ENCODE assay signal across 7 cellular contexts in the genomic region with DNA sequence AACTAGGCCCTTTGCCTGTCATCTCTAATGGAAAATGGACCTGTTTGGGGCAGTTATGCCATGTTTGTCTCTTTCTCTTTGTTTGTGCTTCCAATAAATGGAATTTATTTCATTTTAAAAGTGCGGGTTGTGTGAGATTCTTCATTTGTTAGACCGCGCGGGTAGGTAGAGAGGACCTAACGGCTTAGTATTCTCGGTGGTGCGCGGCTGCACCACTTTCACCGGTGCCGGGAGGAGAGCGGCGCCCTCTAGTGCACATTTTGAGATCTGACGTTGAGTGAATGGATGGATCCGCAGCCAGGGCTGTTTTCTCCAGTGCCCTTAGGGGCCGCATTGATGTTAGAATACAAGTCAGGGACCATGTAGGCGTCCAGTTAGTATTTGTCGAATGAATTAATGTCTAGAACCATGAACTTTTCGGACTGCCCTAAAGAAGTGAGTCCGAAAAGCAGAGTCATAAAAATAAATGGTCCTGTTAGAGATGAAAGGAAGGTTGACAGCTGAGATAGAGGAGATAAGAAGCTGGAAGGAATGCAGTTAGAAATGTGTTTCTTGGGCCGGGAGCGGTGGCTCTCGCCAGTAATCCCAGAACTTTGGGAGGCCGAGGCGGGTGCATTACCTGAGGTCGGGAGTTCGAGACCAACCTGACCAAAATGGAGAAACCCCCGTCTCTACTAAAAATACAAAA. TPM values are rescaled to one million over a fixed set of nuclear protein-coding genes. Genes with fewer than 3 reads are reported as not detected.
DNase-seq lines count a peak whose midpoint lies in the region; ATAC-seq and TF ChIP-seq lines count a peak whose summit lies in the region.

No MANE protein-coding gene starts in this region.

- peaks cover 0 to 5% of the 10 kb centered on the region in 2 donors for H3K9me3 Mint-ChIP-seq in activated naive CD4-positive, alpha-beta T cell treated with anti-CD3 and anti-CD28 coated beads, Interleukin-2, amount 50 U/mL, for 72 hours

- no peaks in the 10 kb centered on the region for H4K20me1 ChIP-seq in SU-DHL-6 (ENCODE audit: low read depth, low read length)

- H3K27ac Mint-ChIP-seq in activated naive CD4-positive, alpha-beta T cell treated with anti-CD3 and anti-CD28 coated beads, Interleukin-2, amount 50 U/mL, for 72 hours: peak overlapping the region in 1 of 2 donors; percentile 14

- in situ Hi-C loops in GM13977 (cut with MboI; ENCODE audit: low pct_unique_long_range_greater_than_20kb, low sequenced_read_pairs, unreplicated experiment): no loop called here

- TF ChIP-seq CTCF in GM13977 (IDR thresholded peaks at IDR 0.05; ENCODE audit: extremely low read depth, insufficient read depth, missing control alignments) (peak; percentile 81), SU-DHL-6 (IDR thresholded peaks at IDR 0.05; ENCODE audit: insufficient read depth, low read length, poor library complexity, severe bottlenecking) (peak; percentile 63)

- H3K9ac ChIP-seq in SU-DHL-6 (ENCODE audit: low read length): no peak overlapping the region

- peak; percentile 97 for ATAC-seq in HG02798 (IDR thresholded peaks at IDR 0.05; ENCODE audit: poor library complexity, unreplicated experiment)
- ATAC-seq in activated naive CD4-positive, alpha-beta T cell treated with anti-CD3 and anti-CD28 coated beads, Interleukin-2, amount 50 U/mL, for 72 hours: peak; percentile 99 to 100

- no peaks in the 10 kb centered on the region for H3K36me3 Mint-ChIP-seq in activated naive CD4-positive, alpha-beta T cell treated with anti-CD3 and anti-CD28 coated beads, Interleukin-2, amount 50 U/mL, for 72 hours

- no peaks in the 10 kb centered on the region for H3K36me3 ChIP-seq in SU-DHL-6 (ENCODE audit: low read length)

- H3K4me2 ChIP-seq in SU-DHL-6 (ENCODE audit: low read depth, low read length, poor library complexity, severe bottlenecking): no peak overlapping the region

- intact Hi-C loops in cardiac septum (cut with DNase I): loop anchor here (5.0 kb wide), 2 partner anchors 64 to 134 kb away; no protein-coding TSS in a partner anchor

- H3K9me2 ChIP-seq in SU-DHL-6 (replicated peaks; ENCODE audit: insufficient read depth, low read length): no peaks in the 10 kb centered on the region

- H2AFZ ChIP-seq in SU-DHL-6 (ENCODE audit: low read depth, low read length, severe bottlenecking): no peak overlapping the region

- no peaks in the 10 kb centered on the region for H3F3A ChIP-seq in SU-DHL-6 (ENCODE audit: insufficient read depth)

- DNase-seq in GM13977 (ENCODE audit: low spot score): peak; percentile 88
- peak; percentile 58 to 90 (median 85) for DNase-seq in NCI-H1417 (lab: John Stamatoyannopoulos, UW)
- DNase-seq in activated naive CD4-positive, alpha-beta T cell treated with anti-CD3 and anti-CD28 coated beads, Interleukin-2, amount 50 U/mL, for 72 hours (ENCODE audit: low spot score in 2 of 2): peak; percentile 83 to 89
- DNase-seq in cardiac septum (ENCODE audit: low spot score): peak; percentile 89
- DNase-seq in renal cortical epithelial cell (ENCODE audit: low read depth): peak; percentile 43

- H3K27me3 ChIP-seq in SU-DHL-6 (ENCODE audit: low read length): no peaks in the 10 kb centered on the region

- H3K4me3 ChIP-seq in SU-DHL-6 (ENCODE audit: insufficient read depth, low read length, poor library complexity, severe bottlenecking): no peak overlapping the region

- H3K79me2 ChIP-seq in SU-DHL-6 (ENCODE audit: insufficient read depth, low read length): no peaks in the 10 kb centered on the region

- no peak overlapping the region for H3K27ac ChIP-seq in SU-DHL-6 (ENCODE audit: low read depth, low read length)

- no peaks in the 10 kb centered on the region for H3K9me3 ChIP-seq in SU-DHL-6 (ENCODE audit: insufficient read depth, low read length)

RNA-seq across cellular contexts. Expression of a gene that starts 29.3 kb away (rescaled TPM):
- 10 to 100 TPM; 13.5 to 17.7 TPM for total RNA-seq in activated naive CD4-positive, alpha-beta T cell treated with anti-CD3 and anti-CD28 coated beads, Interleukin-2, amount 50 U/mL, for 72 hours
- 16.3 TPM for total RNA-seq in cardiac septum
- 0.15 and 0.17 TPM in 2 replicates for total RNA-seq in renal cortical epithelial cell

RNA-seq across cellular contexts. Expression of a gene that starts 42.0 kb away (rescaled TPM):
- 1 to 10 TPM; 4.4 to 5.0 TPM for total RNA-seq in activated naive CD4-positive, alpha-beta T cell treated with anti-CD3 and anti-CD28 coated beads, Interleukin-2, amount 50 U/mL, for 72 hours
- total RNA-seq in cardiac septum (3.4 TPM), renal cortical epithelial cell (4.7 and 5.0 TPM in 2 replicates)

RNA-seq across cellular contexts. Expression of a gene that starts 52.5 kb away (rescaled TPM):
- total RNA-seq in activated naive CD4-positive, alpha-beta T cell treated with anti-CD3 and anti-CD28 coated beads, Interleukin-2, amount 50 U/mL, for 72 hours: 10 to 100 TPM; 57.1 to 77.4 TPM
- total RNA-seq in cardiac septum: 85.5 TPM
- total RNA-seq in renal cortical epithelial cell: 39.6 and 77.0 TPM in 2 replicates

Comparison
In these comparisons a context has a peak if more than half of its experiments do, and no peak if none do; other contexts are left out.
1. RNA of a gene that starts 29.3 kb away (total RNA-seq): 13.5 to 17.7 TPM in activated naive CD4-positive, alpha-beta T cell treated with anti-CD3 and anti-CD28 coated beads, Interleukin-2, amount 50 U/mL, for 72 hours and 16.3 TPM in cardiac septum (single experiment); 0.15 to 0.17 TPM in renal cortical epithelial cell; every median in the first group is over 10 times any median in the second.
2. Peak in every context shown above with its lines, with median percentiles within 50 percentile points of each other: DNase-seq.